Comparison of ENCODE assay signal across 8 cellular contexts in the genomic region with DNA sequence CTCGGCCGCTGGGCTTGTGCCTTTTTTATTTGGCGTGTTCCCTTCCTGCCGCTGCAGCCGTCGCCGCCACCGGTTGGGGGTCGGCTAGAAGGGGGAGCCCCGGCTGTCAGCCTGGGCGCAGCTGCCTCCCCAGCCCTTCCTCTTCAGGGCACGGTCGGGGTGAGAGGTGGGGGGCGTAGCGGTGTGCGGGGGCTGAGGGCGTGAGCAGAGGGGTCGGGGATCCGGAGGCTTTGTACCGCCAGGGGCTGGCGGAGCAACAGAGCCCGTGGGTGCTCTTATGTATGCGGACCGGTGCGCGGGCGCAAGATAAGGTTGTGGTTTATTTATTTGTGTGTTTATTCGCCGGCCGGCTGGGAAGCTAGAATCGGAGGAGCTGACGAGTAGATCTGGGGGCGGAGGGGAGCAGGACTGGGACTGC. TPM values are rescaled to one million over a fixed set of nuclear protein-coding genes. Genes with fewer than 3 reads are reported as not detected.
A peak's percentile ranks its signal among the peaks of the same experiment; 100 is the strongest.
DNase-seq lines count a peak whose midpoint lies in the region; ATAC-seq and TF ChIP-seq lines count a peak whose summit lies in the region.

No MANE protein-coding gene starts in this region.

- H3K9me3 ChIP-seq in CD4-positive, alpha-beta memory T cell (ENCODE audit: control insufficient read depth in 1 of 2, low read length in 2 of 2): no peaks in the 10 kb centered on the region
- no peaks in the 10 kb centered on the region for H3K9me3 ChIP-seq in body of pancreas

- no peaks in the 10 kb centered on the region for H3K36me3 ChIP-seq in CD4-positive, alpha-beta memory T cell (ENCODE audit: insufficient read depth, low read length)
- peaks cover 10 to 13% of the 10 kb centered on the region in 2 donors for H3K36me3 ChIP-seq in body of pancreas (replicated peaks in 1 of 2; ENCODE audit: insufficient read depth in 1 of 2, low read depth in 2 of 2)

- peak overlapping the region; percentile 52 to 57 for H3K4me3 ChIP-seq in CD4-positive, alpha-beta memory T cell (ENCODE audit: low read length in 2 of 2)
- peak overlapping the region; percentile 95 to 98 for H3K4me3 ChIP-seq in body of pancreas

- peak; percentile 19 for ATAC-seq in body of pancreas
- ATAC-seq in stimulated activated effector memory CD8-positive, alpha-beta T cell treated with anti-CD3 and anti-CD28 coated beads, Interleukin-12 subunit alpha, Interleukin-12 subunit beta, amount 100 ng/mL, for 72 hours: peak; percentile 41
- ATAC-seq in HG02571 (IDR thresholded peaks at IDR 0.05; ENCODE audit: unreplicated experiment): no peak
- no peak for ATAC-seq in HG03097 (IDR thresholded peaks at IDR 0.05; ENCODE audit: low FRiP score, unreplicated experiment)

- intact Hi-C loops in CD4-positive, alpha-beta memory T cell (cut with micrococcal nuclease): loop anchor here (1.0 kb wide), 3 partner anchors 100 to 201 kb away; no protein-coding TSS in a partner anchor
- intact Hi-C loops in body of pancreas (cut with DNase I): loop anchor here (5.0 kb wide), 1 partner anchor 37 kb away; no protein-coding TSS in a partner anchor

- peak overlapping the region; percentile 35 to 87 (median 77) for H3K27ac Mint-ChIP-seq in CD4-positive, alpha-beta memory T cell
- H3K27ac Mint-ChIP-seq in stimulated activated effector memory CD8-positive, alpha-beta T cell treated with anti-CD3 and anti-CD28 coated beads, Interleukin-12 subunit alpha, Interleukin-12 subunit beta, amount 100 ng/mL, for 72 hours: peak overlapping the region; percentile 74

- H3K36me3 Mint-ChIP-seq in CD4-positive, alpha-beta memory T cell: peaks cover 0 to 4% of the 10 kb centered on the region in 2 donors
- peaks cover 40% of the 10 kb centered on the region for H3K36me3 Mint-ChIP-seq in stimulated activated effector memory CD8-positive, alpha-beta T cell treated with anti-CD3 and anti-CD28 coated beads, Interleukin-12 subunit alpha, Interleukin-12 subunit beta, amount 100 ng/mL, for 72 hours

- no peak for TF ChIP-seq POLR2A in body of pancreas (IDR thresholded peaks at IDR 0.05)

- H3K4me1 ChIP-seq in CD4-positive, alpha-beta memory T cell (ENCODE audit: insufficient read depth, low read length): peaks cover 17% of the 10 kb centered on the region
- H3K4me1 ChIP-seq in body of pancreas: peaks cover 57% of the 10 kb centered on the region

- peak in 1 of 5 donors; percentile 63 for DNase-seq in CD4-positive, alpha-beta memory T cell
- peak; percentile 59 to 86 for DNase-seq in NCI-H526 (lab: John Stamatoyannopoulos, UW)
- peak in 3 of 4 donors; percentile 43 to 66 (median 56) for DNase-seq in body of pancreas
- peak; percentile 81 for DNase-seq in iris pigment epithelial cell (ENCODE audit: low read depth)
- DNase-seq in stimulated activated effector memory CD8-positive, alpha-beta T cell treated with anti-CD3 and anti-CD28 coated beads, Interleukin-12 subunit alpha, Interleukin-12 subunit beta, amount 100 ng/mL, for 72 hours (ENCODE audit: low spot score in 2 of 2): no peak
- no peak for DNase-seq in GM03348 (ENCODE audit: low spot score)

- H3K4me3 Mint-ChIP-seq in CD4-positive, alpha-beta memory T cell: peak overlapping the region; percentile 87 to 95 (median 92)
- H3K4me3 Mint-ChIP-seq in stimulated activated effector memory CD8-positive, alpha-beta T cell treated with anti-CD3 and anti-CD28 coated beads, Interleukin-12 subunit alpha, Interleukin-12 subunit beta, amount 100 ng/mL, for 72 hours: peak overlapping the region; percentile 80

- CTCF ChIA-PET in CD4-positive, alpha-beta memory T cell (lab: Charles Lee; ENCODE audit: partially characterized antibody): interaction anchor here (0.8 to 6.1 kb wide), 17 partner anchors 10 to 201 kb away, joined by 3 to 66 read pairs (median 5); no protein-coding TSS in a partner anchor

- H3K27me3 Mint-ChIP-seq in CD4-positive, alpha-beta memory T cell: peaks cover 1 to 8% of the 10 kb centered on the region in 2 donors

- peak in 3 of 7 experiments; percentile 12 to 37 (median 31) for TF ChIP-seq CTCF in body of pancreas (IDR thresholded peaks at IDR 0.05)

- H3K4me1 Mint-ChIP-seq in CD4-positive, alpha-beta memory T cell: peaks cover 5 to 36% (median 19%) of the 10 kb centered on the region in 4 donors
- H3K4me1 Mint-ChIP-seq in stimulated activated effector memory CD8-positive, alpha-beta T cell treated with anti-CD3 and anti-CD28 coated beads, Interleukin-12 subunit alpha, Interleukin-12 subunit beta, amount 100 ng/mL, for 72 hours: peaks cover 18% of the 10 kb centered on the region

- H3K27ac ChIP-seq in CD4-positive, alpha-beta memory T cell (ENCODE audit: low read depth, low read length): peak overlapping the region; percentile 43
- peak overlapping the region; percentile 84 to 100 (median 96) for H3K27ac ChIP-seq in body of pancreas

- 0 to 1% methylated on average over 26 to 33 of the region's 33 CpGs for WGBS in body of pancreas, 2 donors

- H3K27me3 ChIP-seq in CD4-positive, alpha-beta memory T cell (ENCODE audit: insufficient read depth, low read length): peaks cover 16% of the 10 kb centered on the region
- no peaks in the 10 kb centered on the region for H3K27me3 ChIP-seq in body of pancreas

- POLR2A ChIA-PET in CD4-positive, alpha-beta memory T cell (lab: Charles Lee; ENCODE audit: partially characterized antibody): interaction anchor here (1.0 to 3.6 kb wide), 11 partner anchors 13 to 201 kb away, joined by 3 to 25 read pairs (median 7); no protein-coding TSS in a partner anchor

- H3K9me3 Mint-ChIP-seq in CD4-positive, alpha-beta memory T cell: no peaks in the 10 kb centered on the region
- no peaks in the 10 kb centered on the region for H3K9me3 Mint-ChIP-seq in stimulated activated effector memory CD8-positive, alpha-beta T cell treated with anti-CD3 and anti-CD28 coated beads, Interleukin-12 subunit alpha, Interleukin-12 subunit beta, amount 100 ng/mL, for 72 hours

RNA-seq across cellular contexts. Expression of gene ZBTB16, which starts 0.5 kb away (rescaled TPM):
- total RNA-seq in CD4-positive, alpha-beta memory T cell: 1 to 10 TPM; 5.6 to 8.2 TPM
- polyA plus RNA-seq in CD4-positive, alpha-beta memory T cell: 10 to 100 TPM in 1 of 2 donors, 1 to 10 TPM in 1; 9.0 to 28.4 TPM
- total RNA-seq in body of pancreas: 100 to 1,000 TPM in 1 of 2 donors, 10 to 100 TPM in 1; 96.5 to 150 TPM

Comparison
In these comparisons a context has a peak if more than half of its experiments do, and no peak if none do; other contexts are left out.
1. DNase-seq: peak in NCI-H526 (2 of 2), body of pancreas (3 of 4) and iris pigment epithelial cell (single experiment); none in stimulated activated effector memory CD8-positive, alpha-beta T cell treated with anti-CD3 and anti-CD28 coated beads, Interleukin-12 subunit alpha, Interleukin-12 subunit beta, amount 100 ng/mL, for 72 hours (0 of 2) and GM03348 (single experiment).
2. ATAC-seq: peak in body of pancreas (single experiment) and stimulated activated effector memory CD8-positive, alpha-beta T cell treated with anti-CD3 and anti-CD28 coated beads, Interleukin-12 subunit alpha, Interleukin-12 subunit beta, amount 100 ng/mL, for 72 hours (single experiment); none in HG02571 (single experiment) and HG03097 (single experiment).
3. RNA of gene ZBTB16, which starts 0.5 kb away (total RNA-seq): 96.5 to 150 TPM in body of pancreas; 5.6 to 8.2 TPM in CD4-positive, alpha-beta memory T cell; every median in the first group is over 10 times any median in the second.